In the genomic region with DNA sequence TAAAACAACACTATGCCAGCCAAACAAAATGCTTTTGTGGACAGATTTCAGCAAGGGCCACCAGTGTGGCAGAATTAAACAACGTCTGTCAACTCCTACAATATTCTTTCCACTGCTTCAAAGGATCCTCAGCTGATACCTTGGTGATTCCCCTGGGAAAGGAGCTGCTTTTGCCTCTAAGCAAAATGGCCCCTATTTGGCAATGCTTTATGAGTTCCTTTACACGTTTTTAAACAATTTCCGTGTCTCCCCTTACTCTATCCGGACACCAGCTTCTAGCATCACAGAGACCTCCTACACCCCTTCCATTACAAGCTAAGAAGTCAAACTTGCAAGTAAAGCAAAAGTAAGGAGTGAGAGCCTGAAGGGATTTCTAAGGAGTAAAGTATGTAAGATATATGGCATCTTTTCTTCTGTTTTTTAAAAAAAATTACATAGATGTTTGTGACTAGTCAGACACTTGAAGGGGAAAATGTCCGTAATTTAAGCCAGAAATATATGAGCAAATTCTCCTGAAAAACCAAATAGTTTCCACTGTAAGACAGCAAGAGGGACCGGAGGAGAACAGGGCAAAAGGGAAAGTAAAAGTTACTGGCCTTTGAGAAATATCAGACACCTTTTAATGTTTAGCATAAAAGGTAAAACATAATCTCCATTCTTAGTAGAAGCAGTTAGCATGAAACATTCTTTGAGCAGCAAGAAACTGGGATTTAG, we compare ENCODE assay signal across 2 cellular contexts.
TF ChIP-seq lines count a peak whose summit lies in the region.

No MANE protein-coding gene starts in this region.

TF ChIP-seq in SK-N-SH, 30 proteins besides CTCF, POLR2A, EP300 and RAD21 (continued from another document):
- TF ChIP-seq CHD2 (IDR thresholded peaks at IDR 0.05; ENCODE audit: low read length, partially characterized antibody) (no peak), FOXJ3 (CRISPR knock-in tag; IDR thresholded peaks at IDR 0.05) (no peak), ZBTB33 (IDR thresholded peaks at IDR 0.05; ENCODE audit: borderline replicate concordance, low read depth) (no peak), RFX5 (IDR thresholded peaks at IDR 0.05; ENCODE audit: low read length) (no peak), GABPA (IDR thresholded peaks at IDR 0.05; ENCODE audit: low read depth) (no peak)
- TF ChIP-seq, protein P1, sequence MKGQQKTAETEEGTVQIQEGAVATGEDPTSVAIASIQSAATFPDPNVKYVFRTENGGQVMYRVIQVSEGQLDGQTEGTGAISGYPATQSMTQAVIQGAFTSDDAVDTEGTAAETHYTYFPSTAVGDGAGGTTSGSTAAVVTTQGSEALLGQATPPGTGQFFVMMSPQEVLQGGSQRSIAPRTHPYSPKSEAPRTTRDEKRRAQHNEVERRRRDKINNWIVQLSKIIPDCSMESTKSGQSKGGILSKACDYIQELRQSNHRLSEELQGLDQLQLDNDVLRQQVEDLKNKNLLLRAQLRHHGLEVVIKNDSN (IDR thresholded peaks at IDR 0.05; ENCODE audit: borderline replicate concordance, low read depth) = no peak

TF ChIP-seq in SK-N-SH treated with all-trans-retinoic acid at 6 μM for 48 hours, 23 proteins besides CTCF, POLR2A, EP300 and RAD21 (continued from another document):
- no peak for TF ChIP-seq CSRNP3 (CRISPR knock-in tag; IDR thresholded peaks at IDR 0.05)
